In the genomic region with DNA sequence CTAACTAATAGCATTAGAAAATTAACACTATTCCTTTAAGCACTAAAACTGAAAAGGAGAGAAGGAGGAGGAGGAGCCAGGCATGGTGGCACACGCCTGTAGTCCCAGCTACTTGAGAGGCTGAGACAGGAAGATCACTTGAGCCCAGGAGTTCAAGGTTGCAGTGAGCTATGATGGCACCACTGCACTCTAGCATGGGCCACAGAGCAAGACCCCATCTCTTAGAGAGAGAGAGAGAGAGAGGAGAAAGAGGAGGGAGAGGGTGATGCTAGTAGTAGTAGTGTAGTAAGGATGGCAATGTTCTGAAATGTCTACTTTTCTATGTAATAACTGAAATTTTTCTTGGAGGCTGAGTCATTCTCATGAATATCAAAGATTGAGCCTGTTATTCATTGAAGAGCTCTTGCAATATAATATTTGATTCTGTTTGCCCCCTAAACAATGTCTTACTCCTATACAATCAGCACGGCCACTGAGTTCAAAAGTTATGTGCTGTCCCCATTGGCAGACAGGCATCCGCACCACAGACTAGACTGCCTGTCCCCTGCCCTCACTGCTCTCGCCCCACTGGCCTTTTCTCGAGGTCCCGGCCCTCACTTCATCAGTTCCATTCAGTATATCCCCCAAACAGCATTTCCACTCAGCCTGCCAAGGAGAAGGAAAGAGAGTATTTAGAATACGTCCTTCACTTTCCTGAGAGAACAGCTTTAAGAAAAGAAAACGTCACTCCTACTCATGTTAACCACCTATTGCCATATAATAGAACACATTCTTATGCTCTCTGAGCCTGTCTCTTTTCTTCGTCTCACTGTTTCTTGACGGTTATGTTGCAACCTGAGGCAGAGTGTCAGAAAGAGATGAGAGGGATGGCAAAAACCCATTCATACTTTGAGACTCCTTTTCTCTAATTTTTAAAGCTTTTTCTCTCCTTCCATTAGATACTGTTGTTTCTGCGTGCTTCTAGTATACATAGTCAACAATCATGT, we compare ENCODE assay signal across 22 cellular contexts.
DNase-seq lines count a peak whose midpoint lies in the region; ATAC-seq, FAIRE-seq and TF ChIP-seq lines count a peak whose summit lies in the region.
"Had no signal": no experiment of that assay in that cellular context is flagged by ENCODE, and none has a peak within 500 bp of the region (broad histone marks: within the 10 kb centered on the region; RNA-seq: fewer than 3 reads in every experiment).

No MANE protein-coding gene starts in this region.

- H2BK15ac ChIP-seq in H9 (ENCODE audit: low read depth, low read length) (no peak overlapping the region), H1 (ENCODE audit: low read length) (no peak overlapping the region)

- WGBS in H9 (ENCODE audit: extremely low coverage, insufficient read length, low lambda C conversion rate): no CpG with 5 or more reads among the region's 11 CpGs
- WGBS in H1 (ENCODE audit: extremely low coverage in 1 of 2, insufficient coverage in 1 of 2, insufficient read length in 1 of 2, insufficient replicate concordance in 2 of 2, low coverage in 1 of 2, low lambda C conversion rate in 2 of 2, missing lambda C conversion rate in 1 of 2), 2 experiments: 70% methylated on average over 11 of the region's 11 CpGs; no CpG with 5 or more reads in 1 of the 2 experiments
- WGBS in sigmoid colon, 2 donors: 85 to 90% methylated on average over 11 of the region's 11 CpGs

- H2BK20ac ChIP-seq in H9 (ENCODE audit: low read depth, low read length, poor library complexity, severe bottlenecking) (no peak overlapping the region), H1 (ENCODE audit: low read length) (no peak overlapping the region; the same call in 1 of the 2 replicates)

- intact Hi-C loops in lower lobe of right lung (cut with DNase I): no loop called here
- intact Hi-C loops in sigmoid colon (cut with DNase I): no loop called here

- CTCF ChIA-PET in H1 (lab: Charles Lee; ENCODE audit: partially characterized antibody): interaction anchor here (0.8 to 2.3 kb wide), 11 partner anchors 8 to 188 kb away, joined by 3 to 7 read pairs (median 5); no protein-coding TSS in a partner anchor

- H2AFZ ChIP-seq in H9 (ENCODE audit: low read length) (no peak overlapping the region), H1 (ENCODE audit: low read length) (peak overlapping the region; percentile 22)

- H3K4ac ChIP-seq in H9 (ENCODE audit: low read depth, low read length): no peak overlapping the region
- H3K4ac ChIP-seq in H1 (replicated peaks; ENCODE audit: insufficient read length, low read depth, low read length): no peak overlapping the region

- POLR2A ChIA-PET in H1 (lab: Charles Lee; ENCODE audit: partially characterized antibody): interaction anchor here (1.0 kb wide), 1 partner anchor 14 kb away, joined by 3 read pairs; no protein-coding TSS in a partner anchor

- no peaks in the 10 kb centered on the region for H3K79me2 ChIP-seq in H9 (ENCODE audit: insufficient read depth, low read length)
- no peaks in the 10 kb centered on the region for H3K79me2 ChIP-seq in H1 (ENCODE audit: control insufficient read depth in 1 of 2, insufficient read depth in 2 of 2, low read length in 2 of 2)

- no peak for TF ChIP-seq EP300 in H1 (IDR thresholded peaks at IDR 0.05; ENCODE audit: borderline replicate concordance in 1 of 2, low read depth in 2 of 2, low read length in 2 of 2)
- TF ChIP-seq EP300 in sigmoid colon (IDR thresholded peaks at IDR 0.05): no peak

- peak overlapping the region; percentile 2 to 60 (median 53); a peak in 5 of 7 replicates for H3K27ac Mint-ChIP-seq in H9
- H3K27ac Mint-ChIP-seq: activated T-helper 1 cell treated with anti-CD3 and anti-CD28 coated beads, Interleukin-12 subunit alpha, Interleukin-12 subunit beta, Interleukin-2, Interleukin-4 antibody, amounts not matched to agents 30 ng/mL and 10 ng/mL and 1 ng/mL, durations not matched to agents 14 hours and 24 hours and 36 hours had no signal

- DNase-seq in H9: no peak
- no peak for DNase-seq in H1 (ENCODE audit: low read depth in 1 of 2, low spot score in 2 of 2)
- DNase-seq in lower lobe of right lung: no peak
- no peak for DNase-seq in sigmoid colon
- DNase-seq in stimulated activated CD4-positive, alpha-beta T cell treated with anti-CD3 and anti-CD28 coated beads, Interleukin-1b, Interleukin-23, amount 100 ng/mL, for 48 hours: no peak
- DNase-seq in NCI-H2029 treated with DMSO at 0.1 percent for 48 hours (lab: John Stamatoyannopoulos, UW): no peak
- no peak for DNase-seq in activated CD4-positive, alpha-beta T cell treated with anti-CD3 and anti-CD28 coated beads, Interleukin-2, amount 50 U/mL, for 48 hours
- DNase-seq: activated CD4-positive, CD25-positive, alpha-beta regulatory T cell treated with anti-CD3 and anti-CD28 coated beads, Interleukin-2, amount 50 U/mL, for 72 hours; effector memory CD4-positive, alpha-beta T cell; Kasumi-1; NCI-H2171 treated with DMSO at 0.1 percent for 48 hours; NCI-H748 treated with DMSO at 0.1 percent for 48 hours; pancreas; SK-N-SH; stimulated activated CD8-positive, alpha-beta memory T cell treated with anti-CD3 and anti-CD28 coated beads, Interleukin-4, amount 100 ng/mL, for 48 hours; T1000 had no signal

- no peak overlapping the region for H3K18ac ChIP-seq in H9 (ENCODE audit: insufficient read length, low read depth, low read length)
- no peak overlapping the region for H3K18ac ChIP-seq in H1 (ENCODE audit: extremely low read depth, low read length)

- H3K9me3 Mint-ChIP-seq in H9: no peaks in the 10 kb centered on the region
- H3K9me3 Mint-ChIP-seq: activated T-helper 1 cell treated with anti-CD3 and anti-CD28 coated beads, Interleukin-12 subunit alpha, Interleukin-12 subunit beta, Interleukin-2, Interleukin-4 antibody, amounts not matched to agents 30 ng/mL and 10 ng/mL and 1 ng/mL, durations not matched to agents 14 hours and 24 hours and 36 hours had no signal

- ATAC-seq in lower lobe of right lung (no peak), GM18505 (IDR thresholded peaks at IDR 0.05; ENCODE audit: unreplicated experiment) (no peak)
- ATAC-seq: A549, pancreas had no signal

- no peak overlapping the region for H3K23ac ChIP-seq in H9 (ENCODE audit: insufficient read length, low read depth, low read length)
- no peak overlapping the region for H3K23ac ChIP-seq in H1 (ENCODE audit: insufficient read length)

- no peaks in the 10 kb centered on the region for H3K79me1 ChIP-seq in H9 (ENCODE audit: insufficient read depth, low read depth, low read length, poor library complexity, severe bottlenecking)
- no peaks in the 10 kb centered on the region for H3K79me1 ChIP-seq in H1 (ENCODE audit: low read depth, low read length)

- H3K56ac ChIP-seq in H9 (ENCODE audit: insufficient read length, low read depth, low read length) (no peak overlapping the region), H1 (replicated peaks; ENCODE audit: insufficient read length, low read depth, low read length) (no peak overlapping the region)

- H3K4me1 Mint-ChIP-seq in H9: peaks cover 42 to 44% of the 10 kb centered on the region in 2 experiments

- no peak for FAIRE-seq in H1 (lab: Jason Lieb, UNC)
- FAIRE-seq: A549, D721Med, pancreas had no signal

- H4K8ac ChIP-seq in H9 (replicated peaks; ENCODE audit: insufficient read length, low read depth, low read length) (no peak overlapping the region), H1 (ENCODE audit: extremely low read depth, insufficient read depth, low read length) (no peak overlapping the region)

- H3K4me3 Mint-ChIP-seq in H9: peak overlapping the region in 1 of 2 experiments; percentile 2; a peak in 1 of 5 replicates
- H3K4me3 Mint-ChIP-seq: activated T-helper 1 cell treated with anti-CD3 and anti-CD28 coated beads, Interleukin-12 subunit alpha, Interleukin-12 subunit beta, Interleukin-2, Interleukin-4 antibody, amounts not matched to agents 30 ng/mL and 10 ng/mL and 1 ng/mL, durations not matched to agents 14 hours and 24 hours and 36 hours had no signal

- no peaks in the 10 kb centered on the region; a peak in 2 of 7 replicates for H3K36me3 Mint-ChIP-seq in H9 (ENCODE audit: insufficient read depth in 1 of 3, low read depth in 3 of 3)

- H3K23me2 ChIP-seq in H9 (ENCODE audit: insufficient read length, low read depth, low read length, poor library complexity, severe bottlenecking): no peaks in the 10 kb centered on the region
- no peaks in the 10 kb centered on the region for H3K23me2 ChIP-seq in H1 (ENCODE audit: low read depth, low read length)

- H2AK5ac ChIP-seq in H9 (ENCODE audit: insufficient read length, low read length) (no peak overlapping the region), H1 (ENCODE audit: low read depth, low read length) (no peak overlapping the region)

- H2BK120ac ChIP-seq in H9 (ENCODE audit: low read depth, low read length, poor library complexity, severe bottlenecking): no peak overlapping the region
- H2BK120ac ChIP-seq in H1 (replicated peaks; ENCODE audit: low read depth, low read length): no peak overlapping the region

- H3K36me3 ChIP-seq in H1 (ENCODE audit: control insufficient read depth in 2 of 4, insufficient read depth in 4 of 4, low read length in 3 of 4) (no peaks in the 10 kb centered on the region), lower lobe of right lung (no peaks in the 10 kb centered on the region), sigmoid colon (no peaks in the 10 kb centered on the region)
- H3K36me3 ChIP-seq: BLaER1 treated with 17β-estradiol and CSF1 and Interleukin-3, amounts not matched to agents 10 nM and 100 nM; pancreas had no signal

- H4K5ac ChIP-seq in H9 (ENCODE audit: insufficient read length, low read depth, low read length) (no peak overlapping the region), H1 (ENCODE audit: insufficient read length, low read depth, low read length) (peak overlapping the region; percentile 34)

- H3T11ph ChIP-seq in H9 (ENCODE audit: low read length): no peak overlapping the region

- H2BK12ac ChIP-seq in H9 (ENCODE audit: insufficient read length, low read depth, low read length) (no peak overlapping the region), H1 (ENCODE audit: low read depth, low read length) (0 out of 2 replicates have a peak overlapping the region, but pooled peaks have one; percentile 52)

- TF ChIP-seq RAD21 in H1 (IDR thresholded peaks at IDR 0.05 in 1 of 2, conservative IDR thresholded peaks at IDR 0.05 in 1 of 2; ENCODE audit: low read depth in 2 of 2, low read length in 2 of 2): no peak

- H3K4me3 ChIP-seq in H1 (ENCODE audit: extremely low read depth in 1 of 4, insufficient read depth in 2 of 4, low read depth in 3 of 4, low read length in 4 of 4): 0 out of 8 replicates have a peak overlapping the region, but pooled peaks of 1 of the 4 experiments have one; percentile 29
- H3K4me3 ChIP-seq in lower lobe of right lung: no peak overlapping the region
- no peak overlapping the region for H3K4me3 ChIP-seq in sigmoid colon
- H3K4me3 ChIP-seq: A549; BLaER1 treated with 17β-estradiol and CSF1 and Interleukin-3, amounts not matched to agents 10 nM and 100 nM; pancreas; skin epidermis had no signal

- H3K27me3 ChIP-seq in H9 (ENCODE audit: insufficient read depth, low read length) (no peaks in the 10 kb centered on the region), H1 (replicated peaks in 1 of 4; ENCODE audit: control insufficient read depth in 3 of 4, extremely low read depth in 1 of 4, insufficient read depth in 3 of 4, low read length in 3 of 4) (no peaks in the 10 kb centered on the region), lower lobe of right lung (ENCODE audit: low read depth) (no peaks in the 10 kb centered on the region), sigmoid colon (no peaks in the 10 kb centered on the region)
- H3K27me3 ChIP-seq: BLaER1 treated with 17β-estradiol and CSF1 and Interleukin-3, amounts not matched to agents 10 nM and 100 nM; pancreas had no signal

- H3K27ac ChIP-seq in H9 (ENCODE audit: insufficient read length, low read depth, low read length): no peak overlapping the region
- H3K27ac ChIP-seq in H1 (ENCODE audit: low read depth, low read length): no peak overlapping the region
- peak overlapping the region; percentile 34 for H3K27ac ChIP-seq in lower lobe of right lung
- peak overlapping the region in 3 of 4 donors; percentile 30 to 41 (median 33) for H3K27ac ChIP-seq in sigmoid colon
- H3K27ac ChIP-seq: A549; BLaER1 treated with 17β-estradiol and CSF1 and Interleukin-3, amounts not matched to agents 10 nM and 100 nM; pancreas had no signal

- H3K14ac ChIP-seq in H9 (ENCODE audit: insufficient read depth, low read length) (no peak overlapping the region), H1 (ENCODE audit: insufficient read length) (no peak overlapping the region)

- no peak for TF ChIP-seq CTCF in H9 (conservative IDR thresholded peaks at IDR 0.05)
- no peak for TF ChIP-seq CTCF in H1 (IDR thresholded peaks at IDR 0.05; ENCODE audit: control extremely low read depth in 1 of 3, insufficient read depth in 1 of 3, low read depth in 1 of 3, low read length in 3 of 3)
- TF ChIP-seq CTCF in lower lobe of right lung (IDR thresholded peaks at IDR 0.05): no peak
- TF ChIP-seq CTCF in sigmoid colon (IDR thresholded peaks at IDR 0.05): no peak

- H3K9ac ChIP-seq in H9 (ENCODE audit: extremely low read depth, insufficient read length, low read length): no peak overlapping the region
- H3K9ac ChIP-seq in H1 (replicated peaks in 1 of 4; ENCODE audit: extremely low read depth in 1 of 4, low read depth in 3 of 4, low read length in 3 of 4): no peak overlapping the region
- H3K9ac ChIP-seq: BLaER1 treated with 17β-estradiol and CSF1 and Interleukin-3, amounts not matched to agents 10 nM and 100 nM; SK-N-SH had no signal

- H4K91ac ChIP-seq in H9 (ENCODE audit: insufficient read length, low read depth, low read length) (no peak overlapping the region), H1 (replicated peaks; ENCODE audit: insufficient read length, low read length) (peak overlapping the region; percentile 29)

- H3K4me2 ChIP-seq in H9 (ENCODE audit: insufficient read depth, insufficient read length, low read length) (no peak overlapping the region), H1 (ENCODE audit: insufficient read depth in 1 of 2, low read depth in 2 of 2, low read length in 2 of 2) (peak overlapping the region; percentile 8 to 12)
- H3K4me2 ChIP-seq: A549; BLaER1 treated with 17β-estradiol and CSF1 and Interleukin-3, amounts not matched to agents 10 nM and 100 nM; SK-N-SH had no signal

- TF ChIP-seq POLR2A in H1 (IDR thresholded peaks at IDR 0.05; ENCODE audit: control extremely low read depth in 1 of 2, low read depth in 2 of 2, low read length in 2 of 2) (no peak), sigmoid colon (IDR thresholded peaks at IDR 0.05) (no peak), GM18505 (IDR thresholded peaks at IDR 0.05; ENCODE audit: borderline replicate concordance, extremely low read depth, insufficient read depth, insufficient read length) (no peak)

- H3K4me1 ChIP-seq in H9 (ENCODE audit: insufficient read depth, low read length) (peaks cover 13% of the 10 kb centered on the region; the same call in 1 of the 2 replicates), H1 (replicated peaks in 1 of 4; ENCODE audit: control insufficient read depth in 3 of 4, insufficient read depth in 4 of 4, low read length in 3 of 4) (peaks cover 0 to 14% (median 8%) of the 10 kb centered on the region in 4 experiments; a peak in 2 of 7 replicates), lower lobe of right lung (peaks cover 5% of the 10 kb centered on the region), sigmoid colon (peaks cover 0 to 26% (median 14%) of the 10 kb centered on the region in 4 donors)
- H3K4me1 ChIP-seq: pancreas had no signal

- no peak overlapping the region for H2BK5ac ChIP-seq in H9 (ENCODE audit: insufficient read length, low read length)
- H2BK5ac ChIP-seq in H1 (ENCODE audit: low read depth, low read length): no peak overlapping the region

- no peaks in the 10 kb centered on the region for H3K27me3 Mint-ChIP-seq in H9 (ENCODE audit: low read depth)

- H4K20me1 ChIP-seq in H9 (ENCODE audit: control insufficient read depth, insufficient read depth, insufficient read length): no peaks in the 10 kb centered on the region
- H4K20me1 ChIP-seq in H1 (replicated peaks in 1 of 2; ENCODE audit: control insufficient read depth in 1 of 2, insufficient read depth in 2 of 2, low read length in 2 of 2): no peaks in the 10 kb centered on the region
- H4K20me1 ChIP-seq: BLaER1 treated with 17β-estradiol and CSF1 and Interleukin-3, amounts not matched to agents 10 nM and 100 nM had no signal

- H3K9me3 ChIP-seq in H9 (ENCODE audit: control insufficient read depth, low read depth, low read length) (no peaks in the 10 kb centered on the region), H1 (ENCODE audit: insufficient read depth in 2 of 2, low read depth in 1 of 2, low read length in 1 of 2) (no peaks in the 10 kb centered on the region), lower lobe of right lung (no peaks in the 10 kb centered on the region), sigmoid colon (no peaks in the 10 kb centered on the region)
- H3K9me3 ChIP-seq: A549; BLaER1 treated with 17β-estradiol and CSF1 and Interleukin-3, amounts not matched to agents 10 nM and 100 nM; pancreas; SK-N-SH had no signal

Comparison
In these comparisons a context has a peak if more than half of its experiments do, and no peak if none do; other contexts are left out.
1. H3K27ac ChIP-seq: peak in lower lobe of right lung (single experiment) and sigmoid colon (3 of 4); none in H9 (single experiment) and H1 (single experiment).